1 cellular context compared by ENCODE assay signal in genomic region chr2:163753721-163754120, GRCh38.
TF ChIP-seq lines count a peak whose summit lies in the region.

No MANE protein-coding gene starts in this region.

TF ChIP-seq in SK-N-SH, 30 proteins besides CTCF, POLR2A, EP300 and RAD21 (continued from another document):
- TF ChIP-seq ZBTB33 (IDR thresholded peaks at IDR 0.05; ENCODE audit: borderline replicate concordance, low read depth) (no peak), FOSL2 (IDR thresholded peaks at IDR 0.05; ENCODE audit: borderline replicate concordance, low read depth) (no peak), JUND (IDR thresholded peaks at IDR 0.05) (no peak), ELF1 (IDR thresholded peaks at IDR 0.05) (no peak), MAX (IDR thresholded peaks at IDR 0.05; ENCODE audit: low read depth) (no peak), TAF1 (IDR thresholded peaks at IDR 0.05; ENCODE audit: borderline replicate concordance, low read depth, low read length) (no peak), EZH2phosphoT487 (IDR thresholded peaks at IDR 0.05; ENCODE audit: borderline replicate concordance, low read depth) (no peak), CHD2 (IDR thresholded peaks at IDR 0.05; ENCODE audit: low read length, partially characterized antibody) (no peak), FOXJ3 (CRISPR knock-in tag; IDR thresholded peaks at IDR 0.05) (no peak), USF2 (IDR thresholded peaks at IDR 0.05; ENCODE audit: borderline replicate concordance, low read depth, low read length) (no peak), YY1 (IDR thresholded peaks at IDR 0.05; ENCODE audit: low read depth) (no peak), MXI1 (IDR thresholded peaks at IDR 0.05; ENCODE audit: low read depth, low read length) (no peak), SMC3 (IDR thresholded peaks at IDR 0.05; ENCODE audit: low read depth, low read length) (no peak)
TF ChIP-seq in SK-N-SH: peak in this region for 0.
